In the genomic region with DNA sequence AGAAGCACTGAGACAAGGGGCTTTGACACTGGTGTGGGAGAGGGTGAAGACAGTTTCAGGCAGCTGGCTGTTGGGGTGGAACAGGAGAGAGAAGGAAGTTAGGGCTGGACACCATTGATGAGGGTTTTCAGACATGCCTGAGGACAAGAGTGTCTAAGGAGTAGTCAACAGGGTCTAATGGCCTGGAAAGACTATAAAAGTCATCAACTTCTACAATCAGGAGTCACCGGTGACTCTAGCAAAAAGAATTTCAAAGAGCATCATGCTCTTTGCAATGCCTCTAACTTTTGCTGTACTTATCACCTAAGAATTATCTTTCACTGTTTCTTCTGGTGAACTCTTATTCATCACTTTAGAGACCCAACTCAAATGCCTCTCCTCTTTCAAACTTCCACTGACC, we compare ENCODE assay signal across 15 cellular contexts.
DNase-seq lines count a peak whose midpoint lies in the region; TF ChIP-seq lines count a peak whose summit lies in the region.
"Had no signal": no experiment of that assay in that cellular context is flagged by ENCODE, and none has a peak within 500 bp of the region (broad histone marks: within the 10 kb centered on the region; RNA-seq: fewer than 3 reads in every experiment).

No MANE protein-coding gene starts in this region.

- peak; percentile 7 for DNase-seq in RKO (ENCODE audit: low spot score)
- no peak for DNase-seq in endodermal cell
- DNase-seq in mesendoderm: no peak
- peak; percentile 58 for DNase-seq in osteoblast (ENCODE audit: insufficient read length, low spot score, missing footprints)
- DNase-seq in tibial nerve (ENCODE audit: low spot score in 2 of 2): no peak
- DNase-seq in activated CD8-positive, alpha-beta memory T cell treated with anti-CD3 and anti-CD28 coated beads, Interleukin-2, amount 50 U/mL, for 4 hours: no peak
- DNase-seq in HFFc6: no peak
- no peak for DNase-seq in left ventricle myocardium inferior
- DNase-seq: BE2C; CD8-positive, alpha-beta memory T cell; DMS53; GF-D8 had no signal

- H3K9ac ChIP-seq in endodermal cell (ENCODE audit: extremely low read depth, low read length, poor library complexity, severe bottlenecking): no peak overlapping the region
- no peak overlapping the region for H3K9ac ChIP-seq in mesendoderm (ENCODE audit: low read length)

- H3K4me1 ChIP-seq in endodermal cell (ENCODE audit: control insufficient read depth, insufficient read depth, low read length): peaks cover 32% of the 10 kb centered on the region
- H3K4me1 ChIP-seq in mesendoderm (ENCODE audit: control insufficient read depth, low read depth, low read length): peaks cover 3% of the 10 kb centered on the region
- H3K4me1 ChIP-seq in osteoblast (ENCODE audit: insufficient read depth, low read length): no peaks in the 10 kb centered on the region
- no peaks in the 10 kb centered on the region for H3K4me1 ChIP-seq in tibial nerve
- H3K4me1 ChIP-seq in left ventricle myocardium inferior: no peaks in the 10 kb centered on the region
- H3K4me1 ChIP-seq: A549, BE2C, Caco-2 had no signal

- TF ChIP-seq POLR2A in tibial nerve (IDR thresholded peaks at IDR 0.05): no peak

- peak overlapping the region; percentile 76 for H3K27ac Mint-ChIP-seq in endodermal cell
- no peak overlapping the region for H3K27ac Mint-ChIP-seq in HFFc6

- H3K9me3 ChIP-seq in endodermal cell (ENCODE audit: control insufficient read depth, low read length): no peaks in the 10 kb centered on the region
- H3K9me3 ChIP-seq in osteoblast (ENCODE audit: low read depth, low read length): no peaks in the 10 kb centered on the region
- no peaks in the 10 kb centered on the region for H3K9me3 ChIP-seq in tibial nerve
- H3K9me3 ChIP-seq in left ventricle myocardium inferior (replicated peaks): no peaks in the 10 kb centered on the region
- H3K9me3 ChIP-seq: A549, BE2C had no signal

- H3K23ac ChIP-seq in mesendoderm (ENCODE audit: low read length): peak overlapping the region; percentile 31

- intact Hi-C loops in left ventricle myocardium inferior (cut with micrococcal nuclease): no loop called here

- H3K79me1 ChIP-seq in mesendoderm (ENCODE audit: low read length): peaks cover 1% of the 10 kb centered on the region

- H3K36me3 ChIP-seq in endodermal cell (ENCODE audit: control insufficient read depth, insufficient read depth, low read length) (no peaks in the 10 kb centered on the region), mesendoderm (ENCODE audit: control insufficient read depth, insufficient read depth, low read length) (no peaks in the 10 kb centered on the region), osteoblast (ENCODE audit: insufficient read depth, low read length) (no peaks in the 10 kb centered on the region), tibial nerve (no peaks in the 10 kb centered on the region), left ventricle myocardium inferior (no peaks in the 10 kb centered on the region)
- H3K36me3 ChIP-seq: BE2C had no signal

- H3K27me3 Mint-ChIP-seq in endodermal cell (ENCODE audit: insufficient read depth): no peaks in the 10 kb centered on the region
- no peaks in the 10 kb centered on the region for H3K27me3 Mint-ChIP-seq in HFFc6 (ENCODE audit: insufficient read depth)

- no peak overlapping the region for H3K18ac ChIP-seq in mesendoderm (ENCODE audit: low read length)

- no peak for TF ChIP-seq EP300 in tibial nerve (IDR thresholded peaks at IDR 0.05)

- H3K9me3 Mint-ChIP-seq in endodermal cell (no peaks in the 10 kb centered on the region), HFFc6 (peaks cover 11% of the 10 kb centered on the region; the same call in 1 of the 2 replicates)
- H3K9me3 Mint-ChIP-seq: CD8-positive, alpha-beta memory T cell had no signal

- H2AFZ ChIP-seq in osteoblast (ENCODE audit: low read length): no peak overlapping the region

- H2BK15ac ChIP-seq in mesendoderm (replicated peaks; ENCODE audit: low read depth): no peak overlapping the region

- no peak overlapping the region for H2BK5ac ChIP-seq in mesendoderm (ENCODE audit: low read length)

- peaks cover 47% of the 10 kb centered on the region for H3K4me1 Mint-ChIP-seq in endodermal cell
- H3K4me1 Mint-ChIP-seq in HFFc6 (ENCODE audit: low read depth): no peaks in the 10 kb centered on the region

- H3K27me3 ChIP-seq in endodermal cell (ENCODE audit: control insufficient read depth, insufficient read depth, low read length, poor library complexity, severe bottlenecking): no peaks in the 10 kb centered on the region
- H3K27me3 ChIP-seq in mesendoderm (ENCODE audit: insufficient read depth, low read length, poor library complexity): no peaks in the 10 kb centered on the region
- H3K27me3 ChIP-seq in osteoblast (ENCODE audit: insufficient read depth, low read length): no peaks in the 10 kb centered on the region
- no peaks in the 10 kb centered on the region for H3K27me3 ChIP-seq in tibial nerve
- H3K27me3 ChIP-seq in left ventricle myocardium inferior (ENCODE audit: low read depth): no peaks in the 10 kb centered on the region
- H3K27me3 ChIP-seq: BE2C had no signal

- TF ChIP-seq CTCF in endodermal cell (conservative IDR thresholded peaks at IDR 0.05) (no peak), osteoblast (IDR thresholded peaks at IDR 0.05; ENCODE audit: extremely low read depth, low read depth, low read length) (no peak), tibial nerve (IDR thresholded peaks at IDR 0.05) (no peak), HFFc6 (IDR thresholded peaks at IDR 0.05) (no peak), left ventricle myocardium inferior (IDR thresholded peaks at IDR 0.05; ENCODE audit: borderline replicate concordance) (no peak)

- H3K27ac ChIP-seq in endodermal cell (ENCODE audit: low read depth, low read length) (peak overlapping the region; percentile 19), mesendoderm (ENCODE audit: low read depth, low read length) (no peak overlapping the region), osteoblast (ENCODE audit: low read depth, low read length) (no peak overlapping the region), tibial nerve (no peak overlapping the region), left ventricle myocardium inferior (replicated peaks) (no peak overlapping the region)
- H3K27ac ChIP-seq: A549, C4-2B had no signal

- no peak overlapping the region for H3K4me3 Mint-ChIP-seq in endodermal cell
- H3K4me3 Mint-ChIP-seq in HFFc6: no peak overlapping the region

- H4K20me1 ChIP-seq in osteoblast (ENCODE audit: insufficient read depth, low read length): peaks cover 4% of the 10 kb centered on the region

- H3K4ac ChIP-seq in mesendoderm (ENCODE audit: low read depth, low read length): no peak overlapping the region

- no peak overlapping the region for H3K4me2 ChIP-seq in mesendoderm (ENCODE audit: low read length)
- no peak overlapping the region for H3K4me2 ChIP-seq in osteoblast (ENCODE audit: insufficient read depth, low read length)
- H3K4me2 ChIP-seq: A549 had no signal

- H3K4me3 ChIP-seq in endodermal cell (ENCODE audit: low read length) (no peak overlapping the region), mesendoderm (ENCODE audit: low read length) (no peak overlapping the region), osteoblast (ENCODE audit: insufficient read depth, low read length) (no peak overlapping the region), tibial nerve (no peak overlapping the region), left ventricle myocardium inferior (no peak overlapping the region)
- H3K4me3 ChIP-seq: A549 had no signal

- no peak overlapping the region for H4K8ac ChIP-seq in mesendoderm (ENCODE audit: low read depth, low read length)

- H4K5ac ChIP-seq in mesendoderm (ENCODE audit: low read length): no peak overlapping the region

- H2BK120ac ChIP-seq in mesendoderm (ENCODE audit: low read depth, low read length): no peak overlapping the region

- no peaks in the 10 kb centered on the region for H3K36me3 Mint-ChIP-seq in endodermal cell (ENCODE audit: low read depth)
- no peaks in the 10 kb centered on the region for H3K36me3 Mint-ChIP-seq in HFFc6 (ENCODE audit: low read depth)
- H3K36me3 Mint-ChIP-seq: CD8-positive, alpha-beta memory T cell had no signal

- H3K79me2 ChIP-seq in mesendoderm (ENCODE audit: control insufficient read depth, insufficient read depth, low read length) (no peaks in the 10 kb centered on the region), osteoblast (ENCODE audit: insufficient read depth, low read length) (no peaks in the 10 kb centered on the region)

- no peak overlapping the region for H2AK5ac ChIP-seq in mesendoderm (ENCODE audit: low read length)

- WGBS in endodermal cell (ENCODE audit: insufficient coverage in 1 of 2, insufficient read length in 1 of 2), 2 experiments: 90 to 95% methylated on average over 1 of the region's 1 CpG
- WGBS in mesendoderm (ENCODE audit: extremely low coverage, insufficient coverage, low lambda C conversion rate): no CpG with 5 or more reads among the region's 1 CpG
- 91 to 92% methylated on average over 1 of the region's 1 CpG for WGBS in tibial nerve, 2 donors

- no peak overlapping the region for H3K56ac ChIP-seq in mesendoderm (ENCODE audit: low read length)

Comparison
In these comparisons a context has a peak if more than half of its experiments do, and no peak if none do; other contexts are left out.
1. DNase-seq: peak in RKO (single experiment) and osteoblast (single experiment); none in endodermal cell (single experiment), mesendoderm (single experiment), tibial nerve (0 of 2), activated CD8-positive, alpha-beta memory T cell treated with anti-CD3 and anti-CD28 coated beads, Interleukin-2, amount 50 U/mL, for 4 hours (single experiment), HFFc6 (single experiment) and left ventricle myocardium inferior (single experiment).